Comparison of ENCODE assay signal across 1 cellular context in the genomic region with DNA sequence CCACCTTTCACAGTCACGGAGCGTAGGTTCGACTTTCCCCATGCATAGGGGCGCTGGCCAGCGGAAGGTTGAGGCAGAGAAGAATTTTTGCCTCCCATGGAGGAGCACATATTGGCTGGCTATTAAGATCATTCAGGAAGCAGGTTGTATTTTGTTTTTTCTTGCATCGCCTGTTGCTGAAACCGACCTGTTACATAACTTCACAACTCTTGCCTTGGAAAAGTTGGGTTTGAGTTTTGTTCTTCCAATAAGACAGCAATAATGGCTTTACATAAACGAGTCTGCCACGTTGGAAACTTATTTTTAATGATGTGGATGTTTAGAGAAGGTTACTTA.
TF ChIP-seq lines count a peak whose summit lies in the region.

No MANE protein-coding gene starts in this region.

TF ChIP-seq in GM12878, 131 proteins besides CTCF, POLR2A, EP300 and RAD21 (continued from another document):
- TF ChIP-seq BHLHE40 (IDR thresholded peaks at IDR 0.05; ENCODE audit: borderline replicate concordance in 1 of 2, low read depth in 2 of 2, low read length in 1 of 2): no peak
- TF ChIP-seq ZNF24 (IDR thresholded peaks at IDR 0.05): no peak
- TF ChIP-seq TARDBP (IDR thresholded peaks at IDR 0.05; ENCODE audit: borderline replicate concordance): no peak
- no peak for TF ChIP-seq NKRF (conservative IDR thresholded peaks at IDR 0.05)
- no peak for TF ChIP-seq DPF2 (IDR thresholded peaks at IDR 0.05)
- no peak for TF ChIP-seq SUPT20H (IDR thresholded peaks at IDR 0.05; ENCODE audit: borderline replicate concordance, control insufficient read depth, low read depth, low read length)
- no peak for TF ChIP-seq NFXL1 (IDR thresholded peaks at IDR 0.05; ENCODE audit: borderline replicate concordance)
- TF ChIP-seq BCL11A (IDR thresholded peaks at IDR 0.05; ENCODE audit: low read depth, low read length): no peak
- TF ChIP-seq IKZF1 (conservative IDR thresholded peaks at IDR 0.05): no peak
- TF ChIP-seq EGR1 (IDR thresholded peaks at IDR 0.05; ENCODE audit: borderline replicate concordance in 1 of 2, low read depth in 2 of 2, low read length in 2 of 2): no peak
- no peak for TF ChIP-seq ATF3 (IDR thresholded peaks at IDR 0.05; ENCODE audit: borderline replicate concordance, extremely low read depth, low read depth, low read length)
- no peak for TF ChIP-seq MEF2B (IDR thresholded peaks at IDR 0.05; ENCODE audit: partially characterized antibody, poor library complexity, severe bottlenecking)
- TF ChIP-seq RAD51 (IDR thresholded peaks at IDR 0.05): no peak
- no peak for TF ChIP-seq ZNF217 (IDR thresholded peaks at IDR 0.05)
- no peak for TF ChIP-seq ZBED1 (IDR thresholded peaks at IDR 0.05; ENCODE audit: borderline replicate concordance)
- no peak for TF ChIP-seq CBFB (IDR thresholded peaks at IDR 0.05; ENCODE audit: low read depth)
TF ChIP-seq in GM12878: peak in this region for 0.
